8 cellular contexts compared by ENCODE assay signal in genomic region chr4:122150896-122151295, GRCh38. TPM values are rescaled to one million over a fixed set of nuclear protein-coding genes. Genes with fewer than 3 reads are reported as not detected.
DNase-seq lines count a peak whose midpoint lies in the region; ATAC-seq, FAIRE-seq and TF ChIP-seq lines count a peak whose summit lies in the region.

No MANE protein-coding gene starts in this region.

- 43 to 66% (median 52%) methylated on average over 3 of the region's 3 CpGs for WGBS in spleen, 5 donors

- DNase-seq in OCI-M1 (lab: John Stamatoyannopoulos, UW) (peak; percentile 65), endothelial cell of umbilical vein (ENCODE audit: low read depth, low spot score) (no peak), spleen (no peak), mucosa of gallbladder (ENCODE audit: low spot score) (no peak), NCI-H524 treated with DMSO at 0.1 percent for 48 hours (lab: John Stamatoyannopoulos, UW) (no peak)

- H3K27me3 ChIP-seq in endothelial cell of umbilical vein (ENCODE audit: control insufficient read depth in 2 of 2, insufficient read depth in 2 of 2, low read length in 2 of 2) (peaks cover 0 to 2% of the 10 kb centered on the region in 2 experiments), spleen (replicated peaks in 1 of 7) (no peaks in the 10 kb centered on the region)

- no peak overlapping the region for H3K4me3 ChIP-seq in endothelial cell of umbilical vein (replicated peaks in 1 of 3; ENCODE audit: insufficient read depth in 1 of 3, low read depth in 1 of 3, low read length in 3 of 3)
- H3K4me3 ChIP-seq in spleen, result peak overlapping the region in 4 of 8 donors; percentile 65 to 86 (median 80)

- POLR2A ChIA-PET in endothelial cell of umbilical vein (lab: Charles Lee), result no interaction called here

- intact Hi-C loops in endothelial cell of umbilical vein (cut with micrococcal nuclease), result loop anchor here (5.0 kb wide), 2 partner anchors 199 to 426 kb away; partner anchors contain the start of gene TRPC3
- intact Hi-C loops in spleen (cut with DNase I; ENCODE audit: low total_unique reads), result no loop called here

- H3K9me1 ChIP-seq in endothelial cell of umbilical vein (replicated peaks; ENCODE audit: control insufficient read depth, extremely low read depth, insufficient read depth, low read length), result no peaks in the 10 kb centered on the region

- TF ChIP-seq POLR2A in endothelial cell of umbilical vein (IDR thresholded peaks at IDR 0.05; ENCODE audit: low read depth, low read length) (no peak), spleen (IDR thresholded peaks at IDR 0.05) (no peak)

- FAIRE-seq in endothelial cell of umbilical vein (lab: Jason Lieb, UNC), result no peak

- H3K4me2 ChIP-seq in endothelial cell of umbilical vein (ENCODE audit: insufficient read depth, low read length), result no peak overlapping the region

- CTCF ChIA-PET in endothelial cell of umbilical vein (lab: Charles Lee), result no interaction called here

- H3K9me3 ChIP-seq in endothelial cell of umbilical vein (replicated peaks; ENCODE audit: control insufficient read depth, insufficient read depth, low read length), result no peaks in the 10 kb centered on the region
- H3K9me3 ChIP-seq in spleen, result no peaks in the 10 kb centered on the region

- TF ChIP-seq CTCF in endothelial cell of umbilical vein (IDR thresholded peaks at IDR 0.05; ENCODE audit: extremely low read depth in 1 of 2, insufficient read depth in 1 of 2, low read depth in 1 of 2, low read length in 2 of 2) (no peak), spleen (IDR thresholded peaks at IDR 0.05 in 8 of 11, conservative IDR thresholded peaks at IDR 0.05 in 3 of 11) (no peak)

- dilution Hi-C loops in endothelial cell of umbilical vein (cut with MboI; ENCODE audit: extremely low pct_ligation_motif_present, low sequenced_read_pairs), result no loop called here

- no peak overlapping the region for H3K27ac ChIP-seq in endothelial cell of umbilical vein (ENCODE audit: insufficient read depth, low read depth, low read length)
- peak overlapping the region; percentile 92 to 96 (median 95) for H3K27ac ChIP-seq in spleen

- BruUV-seq in endothelial cell of umbilical vein (replicated peaks; lab: Mats Ljungman, UMichigan), result no TSS peak

- ATAC-seq in GM21381 (IDR thresholded peaks at IDR 0.05; ENCODE audit: unreplicated experiment) (peak; percentile 19), GM21447 (IDR thresholded peaks at IDR 0.05; ENCODE audit: unreplicated experiment) (no peak), HG03460 (IDR thresholded peaks at IDR 0.05; ENCODE audit: unreplicated experiment) (no peak)

- H3K36me3 ChIP-seq in endothelial cell of umbilical vein (ENCODE audit: control insufficient read depth in 2 of 2, extremely low read depth in 1 of 2, insufficient read depth in 2 of 2, low read length in 2 of 2) (no peaks in the 10 kb centered on the region), spleen (peaks cover 0 to 18% (median 0%) of the 10 kb centered on the region in 6 donors)

- peak overlapping the region; percentile 90 for H2AFZ ChIP-seq in endothelial cell of umbilical vein (ENCODE audit: low read depth, low read length)

- no peaks in the 10 kb centered on the region for H4K20me1 ChIP-seq in endothelial cell of umbilical vein (replicated peaks; ENCODE audit: control insufficient read depth, extremely low read depth, insufficient read depth, low read length)

- H3K4me1 ChIP-seq in endothelial cell of umbilical vein (ENCODE audit: control insufficient read depth, extremely low read depth, insufficient read depth, low read length), result peaks cover 6% of the 10 kb centered on the region
- peaks cover 6 to 54% (median 40%) of the 10 kb centered on the region in 6 donors for H3K4me1 ChIP-seq in spleen

- no peak overlapping the region for H3K9ac ChIP-seq in endothelial cell of umbilical vein (replicated peaks; ENCODE audit: extremely low read depth, insufficient read depth, low read length)

- H3K79me2 ChIP-seq in endothelial cell of umbilical vein (ENCODE audit: control insufficient read depth, insufficient read depth, low read length), result peaks cover 9% of the 10 kb centered on the region

TF ChIP-seq in endothelial cell of umbilical vein, 7 proteins besides CTCF, POLR2A, EP300 and RAD21:
- TF ChIP-seq MAX (IDR thresholded peaks at IDR 0.05; ENCODE audit: insufficient read depth, insufficient read length) (no peak), FOS (IDR thresholded peaks at IDR 0.05; ENCODE audit: borderline replicate concordance, insufficient read depth, low read length) (no peak), GATA2 (IDR thresholded peaks at IDR 0.05; ENCODE audit: insufficient read depth, insufficient read length, low read depth, low read length) (no peak), MYC (IDR thresholded peaks at IDR 0.05; ENCODE audit: low read depth, low read length) (no peak), JUN (IDR thresholded peaks at IDR 0.05; ENCODE audit: borderline replicate concordance, insufficient read depth, insufficient read length, low read depth) (no peak), EZH2 (IDR thresholded peaks at IDR 0.05; ENCODE audit: borderline replicate concordance, low read depth, low read length, severe bottlenecking) (no peak), POLR2AphosphoS5 (IDR thresholded peaks at IDR 0.05; ENCODE audit: insufficient read depth, low read depth, low read length) (no peak)

RNA-seq across cellular contexts. Expression of gene BLTP1, which starts 1.2 kb away (rescaled TPM):
- 37.5 and 47.1 TPM in 2 replicates for total RNA-seq in endothelial cell of umbilical vein
- polyA plus RNA-seq in endothelial cell of umbilical vein, result 12.8 and 14.7 TPM in 2 replicates
- polyA plus RNA-seq in endothelial cell of umbilical vein (2011; cell fraction: cytosol; rRNA removed), result 12.7 and 14.9 TPM in 2 replicates
- 66.1 and 78.8 TPM in 2 replicates for polyA plus RNA-seq in endothelial cell of umbilical vein (2011; cell fraction: nucleus; rRNA removed)
- 25.3 and 30.3 TPM in 2 replicates for polyA plus RNA-seq in endothelial cell of umbilical vein (2012)
- 137 and 144 TPM in 2 replicates for polyA minus RNA-seq in endothelial cell of umbilical vein
- 20.7 TPM for polyA minus RNA-seq in endothelial cell of umbilical vein (2011; cell fraction: cytosol; rRNA and poly(A)+ RNA removed)
- 230 and 341 TPM in 2 replicates for polyA minus RNA-seq in endothelial cell of umbilical vein (2011; cell fraction: nucleus; rRNA and poly(A)+ RNA removed)
- total RNA-seq in spleen, result 100 to 1,000 TPM in 4 of 7 donors, 10 to 100 TPM in 3; 72.7 to 202 (median 104) TPM
- 10 to 100 TPM; 15.4 to 24.0 (median 15.4) TPM for polyA plus RNA-seq in spleen
- 71.4 TPM for total RNA-seq in mucosa of gallbladder
